1 cellular context compared by ENCODE assay signal in genomic region chr18:24860978-24861680, GRCh38.
TF ChIP-seq lines count a peak whose summit lies in the region.

No MANE protein-coding gene starts in this region.

TF ChIP-seq in IMR-90, 13 proteins besides CTCF, POLR2A, EP300 and RAD21:
- no peak for TF ChIP-seq ELK1 (IDR thresholded peaks at IDR 0.05; ENCODE audit: borderline replicate concordance, low read depth, low read length)
- TF ChIP-seq NFE2L2 (IDR thresholded peaks at IDR 0.05; ENCODE audit: low read depth, low read length) = no peak
